In the genomic region with DNA sequence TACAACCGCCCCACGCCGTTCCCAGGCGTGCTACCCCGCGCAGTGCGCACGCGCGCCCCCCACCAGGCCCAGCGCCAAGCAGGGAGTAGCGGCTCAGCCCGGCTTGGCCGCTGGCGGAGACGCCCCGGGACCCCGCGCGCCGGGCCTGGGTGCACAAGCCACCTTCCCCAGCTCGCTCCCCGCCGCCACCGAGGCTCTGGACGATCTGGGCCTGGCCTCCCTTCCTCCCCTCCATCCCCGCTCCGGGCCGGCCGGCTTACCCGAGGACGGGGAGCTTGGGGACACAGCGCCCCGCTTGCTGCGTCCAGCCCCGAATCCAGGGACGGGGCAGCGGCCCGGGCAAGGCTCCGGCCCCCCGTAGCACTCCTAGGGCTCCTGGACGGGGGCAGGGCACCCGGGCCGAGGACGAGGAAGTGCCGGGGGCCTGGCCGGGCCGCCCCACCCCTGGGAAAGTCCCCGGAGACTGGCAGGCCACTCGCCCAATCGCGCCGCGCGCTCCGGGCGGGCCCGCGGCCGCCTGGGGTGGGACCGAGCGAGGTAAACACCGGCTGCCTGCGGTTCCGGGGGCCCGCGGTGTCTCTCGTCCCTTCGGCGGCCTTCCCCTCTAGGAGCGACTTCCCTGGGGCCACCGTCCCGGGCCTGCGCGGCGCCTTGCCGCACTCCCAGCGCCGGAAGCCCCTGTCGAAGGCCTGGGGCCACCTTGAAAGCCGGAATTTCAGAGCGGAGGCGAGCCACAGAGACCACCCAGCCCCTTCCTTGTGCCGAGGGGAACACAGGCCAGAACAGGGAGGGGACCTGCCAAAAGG, we compare ENCODE assay signal across 8 cellular contexts. TPM values are rescaled to one million over a fixed set of nuclear protein-coding genes. Genes with fewer than 3 reads are reported as not detected.
DNase-seq lines count a peak whose midpoint lies in the region; ATAC-seq and TF ChIP-seq lines count a peak whose summit lies in the region.

A gene with protein sequence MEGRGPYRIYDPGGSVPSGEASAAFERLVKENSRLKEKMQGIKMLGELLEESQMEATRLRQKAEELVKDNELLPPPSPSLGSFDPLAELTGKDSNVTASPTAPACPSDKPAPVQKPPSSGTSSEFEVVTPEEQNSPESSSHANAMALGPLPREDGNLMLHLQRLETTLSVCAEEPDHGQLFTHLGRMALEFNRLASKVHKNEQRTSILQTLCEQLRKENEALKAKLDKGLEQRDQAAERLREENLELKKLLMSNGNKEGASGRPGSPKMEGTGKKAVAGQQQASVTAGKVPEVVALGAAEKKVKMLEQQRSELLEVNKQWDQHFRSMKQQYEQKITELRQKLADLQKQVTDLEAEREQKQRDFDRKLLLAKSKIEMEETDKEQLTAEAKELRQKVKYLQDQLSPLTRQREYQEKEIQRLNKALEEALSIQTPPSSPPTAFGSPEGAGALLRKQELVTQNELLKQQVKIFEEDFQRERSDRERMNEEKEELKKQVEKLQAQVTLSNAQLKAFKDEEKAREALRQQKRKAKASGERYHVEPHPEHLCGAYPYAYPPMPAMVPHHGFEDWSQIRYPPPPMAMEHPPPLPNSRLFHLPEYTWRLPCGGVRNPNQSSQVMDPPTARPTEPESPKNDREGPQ (minus strand): TSS at position 415 of the 806 bp plus-strand sequence. CDS start 15,939 bp downstream, outside the sequence.

- peak; percentile 56 for DNase-seq in NCI-H146 treated with DMSO at 0.1 percent for 48 hours (lab: John Stamatoyannopoulos, UW; ENCODE audit: unreplicated experiment)
- DNase-seq in right atrium auricular region (ENCODE audit: low spot score): peak; percentile 92
- peak; percentile 90 for DNase-seq in putamen (ENCODE audit: low spot score)
- DNase-seq in uterus: peak; percentile 93 to 96

- no peak for TF ChIP-seq CTCF in right atrium auricular region (IDR thresholded peaks at IDR 0.05)
- peak in 3 of 4 experiments; percentile 1 to 8 (median 3) for TF ChIP-seq CTCF in uterus (IDR thresholded peaks at IDR 0.05)

- H3K4me1 ChIP-seq in right atrium auricular region: peaks cover 0 to 61% of the 10 kb centered on the region in 2 donors
- peaks cover 0 to 15% of the 10 kb centered on the region in 2 donors for H3K4me1 ChIP-seq in uterus

- peak within 1 kb of the TSS; percentile 97 for H3K27ac ChIP-seq in angular gyrus (ENCODE audit: low read depth, low read length)
- H3K27ac ChIP-seq in right atrium auricular region: peak within 1 kb of the TSS; percentile 99
- peak within 1 kb of the TSS; percentile 98 to 100 for H3K27ac ChIP-seq in uterus

- intact Hi-C loops in T-helper 2 cell treated with Interferon-gamma antibody and Interleukin-4, amounts not matched to agents 100 ng/mL and 5 ng/mL, for 36 hours (cut with micrococcal nuclease): loop anchor here (1.0 to 10.0 kb wide), 11 partner anchors 12 to 726 kb away; a partner anchor contains a TSS
- intact Hi-C loops in uterus (cut with DNase I; ENCODE audit: low total_unique reads): no loop called here

- H3K9me3 ChIP-seq in right atrium auricular region (no peaks in the 10 kb centered on the region), uterus (no peaks in the 10 kb centered on the region)

- H3K4me3 ChIP-seq in right atrium auricular region (peak within 1 kb of the TSS; percentile 80 to 88), uterus (peak within 1 kb of the TSS; percentile 57 to 95)

- H3K36me3 ChIP-seq in right atrium auricular region (peaks cover 5% of the 10 kb centered on the region), uterus (no peaks in the 10 kb centered on the region)

- H3K27me3 ChIP-seq in right atrium auricular region: no peaks in the 10 kb centered on the region
- no peaks in the 10 kb centered on the region for H3K27me3 ChIP-seq in uterus

- ATAC-seq in GM18499 (IDR thresholded peaks at IDR 0.05; ENCODE audit: insufficient read depth, unreplicated experiment): peak; percentile 43
- peak; percentile 82 for ATAC-seq in HG02798 (IDR thresholded peaks at IDR 0.05; ENCODE audit: poor library complexity, unreplicated experiment)

- peak; percentile 80 to 82 for TF ChIP-seq POLR2A in uterus (IDR thresholded peaks at IDR 0.05)

RNA-seq across cellular contexts. Expression of the gene that starts here (rescaled TPM):
- total RNA-seq in T-helper 2 cell treated with Interferon-gamma antibody and Interleukin-4, amounts not matched to agents 100 ng/mL and 5 ng/mL, for 36 hours: 150 TPM in 2 replicates
- 10 to 100 TPM; 68.9 to 92.6 TPM for total RNA-seq in right atrium auricular region
- total RNA-seq in uterus: 10 to 100 TPM; 35.6 to 70.8 (median 50.7) TPM

Comparison
In these comparisons a context has a peak if more than half of its experiments do, and no peak if none do; other contexts are left out.
1. Peak in every context shown above with its lines: DNase-seq, ATAC-seq, H3K4me3 ChIP-seq and H3K27ac ChIP-seq.
2. CTCF ChIP-seq: peak in uterus (3 of 4); none in right atrium auricular region (0 of 2).